Comparison of ENCODE assay signal across 14 cellular contexts in the genomic region with DNA sequence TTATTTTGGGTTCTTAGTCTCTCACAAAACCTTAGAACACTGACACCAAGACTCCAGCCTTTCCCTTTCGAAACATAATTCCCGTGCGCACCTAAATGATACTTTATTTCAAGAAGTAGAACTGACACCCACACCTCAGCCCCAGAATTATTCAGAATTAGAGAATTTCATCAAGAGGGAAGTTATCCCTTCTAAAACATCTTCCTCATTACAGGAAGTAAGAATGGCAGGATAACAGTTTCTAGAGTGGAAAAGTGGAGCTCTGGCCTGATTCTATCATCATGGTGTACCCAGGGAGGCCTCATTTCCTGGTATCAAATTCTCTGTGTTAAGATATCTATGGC. TPM values are rescaled to one million over a fixed set of nuclear protein-coding genes. Genes with fewer than 3 reads are reported as not detected.
A peak's percentile ranks its signal among the peaks of the same experiment; 100 is the strongest.
DNase-seq lines count a peak whose midpoint lies in the region; ATAC-seq, FAIRE-seq and TF ChIP-seq lines count a peak whose summit lies in the region.
"Had no signal": no experiment of that assay in that cellular context is flagged by ENCODE, and none has a peak within 500 bp of the region (broad histone marks: within the 10 kb centered on the region; RNA-seq: fewer than 3 reads in every experiment).

No MANE protein-coding gene starts in this region.

- H4K20me1 ChIP-seq in H1 (replicated peaks in 1 of 2; ENCODE audit: control insufficient read depth in 1 of 2, insufficient read depth in 2 of 2, low read length in 2 of 2): peaks cover 0 to 3% of the 10 kb centered on the region in 2 experiments

- peaks cover 20 to 32% (median 22%) of the 10 kb centered on the region in 4 experiments for H3K4me1 ChIP-seq in H1 (replicated peaks in 1 of 4; ENCODE audit: control insufficient read depth in 3 of 4, insufficient read depth in 4 of 4, low read length in 3 of 4)
- peaks cover 22 to 28% (median 23%) of the 10 kb centered on the region in 3 donors for H3K4me1 ChIP-seq in skeletal muscle tissue (ENCODE audit: control insufficient read depth in 3 of 3, insufficient read depth in 3 of 3, low read length in 3 of 3)
- peaks cover 6% of the 10 kb centered on the region for H3K4me1 ChIP-seq in A673 (ENCODE audit: insufficient read depth, low read length, poor library complexity, severe bottlenecking)

- ATAC-seq in GM21528 (IDR thresholded peaks at IDR 0.05; ENCODE audit: low FRiP score, unreplicated experiment): no peak

- H2AFZ ChIP-seq in H1 (ENCODE audit: low read length): no peak overlapping the region

- no peak overlapping the region for H4K91ac ChIP-seq in H1 (replicated peaks; ENCODE audit: insufficient read length, low read length)

- no peak overlapping the region for H2BK5ac ChIP-seq in H1 (ENCODE audit: low read depth, low read length)

- no peaks in the 10 kb centered on the region for H3K79me1 ChIP-seq in H1 (ENCODE audit: low read depth, low read length)

- TF ChIP-seq CTCF in H1 (IDR thresholded peaks at IDR 0.05; ENCODE audit: control extremely low read depth in 1 of 3, insufficient read depth in 1 of 3, low read depth in 1 of 3, low read length in 3 of 3): no peak
- no peak for TF ChIP-seq CTCF in A673 (conservative IDR thresholded peaks at IDR 0.05; ENCODE audit: low read depth, low read length)

- WGBS in H1 (ENCODE audit: extremely low coverage in 1 of 2, insufficient coverage in 1 of 2, insufficient read length in 1 of 2, insufficient replicate concordance in 2 of 2, low coverage in 1 of 2, low lambda C conversion rate in 2 of 2, missing lambda C conversion rate in 1 of 2), 2 experiments: 91% methylated on average over 3 of the region's 3 CpGs; no CpG with 5 or more reads in 1 of the 2 experiments

- no peak for TF ChIP-seq EP300 in H1 (IDR thresholded peaks at IDR 0.05; ENCODE audit: borderline replicate concordance in 1 of 2, low read depth in 2 of 2, low read length in 2 of 2)

- POLR2A ChIA-PET in H1 (lab: Charles Lee; ENCODE audit: partially characterized antibody): interaction anchor here (1.2 to 1.8 kb wide), 2 partner anchors 10 to 70 kb away, joined by 3 to 4 read pairs; no protein-coding TSS in a partner anchor
- POLR2A ChIA-PET in A673 (lab: Charles Lee; ENCODE audit: low non-redundant PET): no interaction called here

- BruUV-seq in A673 (replicated peaks; lab: Mats Ljungman, UMichigan): no TSS peak

- no peaks in the 10 kb centered on the region for H3K9me3 ChIP-seq in H1 (ENCODE audit: insufficient read depth in 2 of 2, low read depth in 1 of 2, low read length in 1 of 2)
- H3K9me3 ChIP-seq in skeletal muscle tissue (ENCODE audit: control insufficient read depth in 3 of 3, low read length in 3 of 3): no peaks in the 10 kb centered on the region
- H3K9me3 ChIP-seq in A673 (ENCODE audit: low read depth, low read length, poor library complexity, severe bottlenecking): no peaks in the 10 kb centered on the region
- H3K9me3 ChIP-seq: vagina had no signal

- no peak overlapping the region for H2BK15ac ChIP-seq in H1 (ENCODE audit: low read length)

- H3K4me2 ChIP-seq in H1 (ENCODE audit: insufficient read depth in 1 of 2, low read depth in 2 of 2, low read length in 2 of 2): no peak overlapping the region; a peak in 1 of 4 replicates

- H2BK20ac ChIP-seq in H1 (ENCODE audit: low read length): no peak overlapping the region

- H3K4me1 Mint-ChIP-seq in activated naive CD4-positive, alpha-beta T cell treated with anti-CD3 and anti-CD28 coated beads, Interleukin-2, amount 50 U/mL, for 24 hours: peaks cover 25% of the 10 kb centered on the region
- peaks cover 23% of the 10 kb centered on the region for H3K4me1 Mint-ChIP-seq in activated naive CD4-positive, alpha-beta T cell treated with anti-CD3 and anti-CD28 coated beads, Interleukin-2, amount 10 ng/mL, durations not matched to agents 7 days and 5 days

- peaks cover 10% of the 10 kb centered on the region; the same call in 1 of the 2 replicates for H3K23me2 ChIP-seq in H1 (ENCODE audit: low read depth, low read length)

- H3K27me3 ChIP-seq in H1 (replicated peaks in 1 of 4; ENCODE audit: control insufficient read depth in 3 of 4, extremely low read depth in 1 of 4, insufficient read depth in 3 of 4, low read length in 3 of 4) (peaks cover 0 to 7% (median 0%) of the 10 kb centered on the region in 4 experiments; a peak in 3 of 7 replicates), skeletal muscle tissue (ENCODE audit: control insufficient read depth in 3 of 3, insufficient read depth in 3 of 3, low read length in 3 of 3) (peaks cover 0 to 6% (median 0%) of the 10 kb centered on the region in 3 donors), A673 (replicated peaks; ENCODE audit: insufficient read depth, low read depth, low read length, poor library complexity) (peaks cover 15% of the 10 kb centered on the region)
- H3K27me3 ChIP-seq: vagina had no signal

- CTCF ChIA-PET in activated naive CD4-positive, alpha-beta T cell treated with anti-CD3 and anti-CD28 coated beads, Interleukin-2, amount 10 ng/mL, durations not matched to agents 7 days and 5 days (lab: Charles Lee): interaction anchor here (1.2 kb wide), 1 partner anchor 13 kb away, joined by 3 read pairs; no protein-coding TSS in a partner anchor
- CTCF ChIA-PET in H1 (lab: Charles Lee; ENCODE audit: partially characterized antibody): interaction anchor here (0.7 to 3.9 kb wide), 6 partner anchors 9 to 83 kb away, joined by 3 to 45 read pairs (median 6); no protein-coding TSS in a partner anchor
- CTCF ChIA-PET in A673 (lab: Charles Lee): no interaction called here

- no peak overlapping the region for H2BK120ac ChIP-seq in H1 (replicated peaks; ENCODE audit: low read depth, low read length)

- in situ Hi-C loops in KBM-7 (cut with MboI; ENCODE audit: low pct_unique_long_range_greater_than_20kb, low sequenced_read_pairs): no loop called here

- H3K27ac ChIP-seq in H1 (ENCODE audit: low read depth, low read length): no peak overlapping the region
- peak overlapping the region; percentile 85 for H3K27ac ChIP-seq in skeletal muscle tissue (ENCODE audit: low read depth, low read length)
- no peak overlapping the region for H3K27ac ChIP-seq in A673 (ENCODE audit: low read depth, low read length, poor library complexity, severe bottlenecking)

- H3K4me3 ChIP-seq in H1 (ENCODE audit: extremely low read depth in 1 of 4, insufficient read depth in 2 of 4, low read depth in 3 of 4, low read length in 4 of 4) (no peak overlapping the region), skeletal muscle tissue (ENCODE audit: low read length in 3 of 3) (peak overlapping the region in 1 of 3 donors; percentile 90), A673 (ENCODE audit: low read depth, low read length, poor library complexity, severe bottlenecking) (no peak overlapping the region)

- H3K4me3 Mint-ChIP-seq in activated naive CD4-positive, alpha-beta T cell treated with anti-CD3 and anti-CD28 coated beads, Interleukin-2, amount 50 U/mL, for 24 hours: peak overlapping the region; percentile 40
- no peak overlapping the region for H3K4me3 Mint-ChIP-seq in activated naive CD4-positive, alpha-beta T cell treated with anti-CD3 and anti-CD28 coated beads, Interleukin-2, amount 10 ng/mL, durations not matched to agents 7 days and 5 days

- H4K8ac ChIP-seq in H1 (ENCODE audit: extremely low read depth, insufficient read depth, low read length): no peak overlapping the region

- no peak for FAIRE-seq in H1 (lab: Jason Lieb, UNC)

- H3K9ac ChIP-seq in H1 (replicated peaks in 1 of 4; ENCODE audit: extremely low read depth in 1 of 4, low read depth in 3 of 4, low read length in 3 of 4): no peak overlapping the region
- H3K9ac ChIP-seq in skeletal muscle tissue (ENCODE audit: low read depth in 1 of 3, low read length in 3 of 3): no peak overlapping the region

- peaks cover 3% of the 10 kb centered on the region for H3K36me3 Mint-ChIP-seq in activated naive CD4-positive, alpha-beta T cell treated with anti-CD3 and anti-CD28 coated beads, Interleukin-2, amount 50 U/mL, for 24 hours
- peaks cover 3% of the 10 kb centered on the region for H3K36me3 Mint-ChIP-seq in activated naive CD4-positive, alpha-beta T cell treated with anti-CD3 and anti-CD28 coated beads, Interleukin-2, amount 10 ng/mL, durations not matched to agents 7 days and 5 days

- H2AK5ac ChIP-seq in H1 (ENCODE audit: low read depth, low read length): no peak overlapping the region

- intact Hi-C loops in A673 (cut with micrococcal nuclease; ENCODE audit: unreplicated experiment): loop anchor here (5.0 kb wide), 1 partner anchor 73 kb away; no protein-coding TSS in a partner anchor

- H3K4ac ChIP-seq in H1 (replicated peaks; ENCODE audit: insufficient read length, low read depth, low read length): no peak overlapping the region

- H3K9me3 Mint-ChIP-seq in activated naive CD4-positive, alpha-beta T cell treated with anti-CD3 and anti-CD28 coated beads, Interleukin-2, amount 50 U/mL, for 24 hours: no peaks in the 10 kb centered on the region
- no peaks in the 10 kb centered on the region for H3K9me3 Mint-ChIP-seq in activated naive CD4-positive, alpha-beta T cell treated with anti-CD3 and anti-CD28 coated beads, Interleukin-2, amount 10 ng/mL, durations not matched to agents 7 days and 5 days

- H3K27me3 Mint-ChIP-seq in activated naive CD4-positive, alpha-beta T cell treated with anti-CD3 and anti-CD28 coated beads, Interleukin-2, amount 50 U/mL, for 24 hours: no peaks in the 10 kb centered on the region
- peaks cover 32% of the 10 kb centered on the region for H3K27me3 Mint-ChIP-seq in activated naive CD4-positive, alpha-beta T cell treated with anti-CD3 and anti-CD28 coated beads, Interleukin-2, amount 10 ng/mL, durations not matched to agents 7 days and 5 days

- H2BK12ac ChIP-seq in H1 (ENCODE audit: low read depth, low read length): peak overlapping the region; percentile 51; the same call in 1 of the 2 replicates

- no peak for TF ChIP-seq POLR2A in H1 (IDR thresholded peaks at IDR 0.05; ENCODE audit: control extremely low read depth in 1 of 2, low read depth in 2 of 2, low read length in 2 of 2)

- H3K79me2 ChIP-seq in H1 (ENCODE audit: control insufficient read depth in 1 of 2, insufficient read depth in 2 of 2, low read length in 2 of 2): no peaks in the 10 kb centered on the region

- no peak overlapping the region for H3K56ac ChIP-seq in H1 (replicated peaks; ENCODE audit: insufficient read length, low read depth, low read length)

- no peak overlapping the region for H3K23ac ChIP-seq in H1 (ENCODE audit: insufficient read length)

- TF ChIP-seq RAD21 in H1 (IDR thresholded peaks at IDR 0.05 in 1 of 2, conservative IDR thresholded peaks at IDR 0.05 in 1 of 2; ENCODE audit: low read depth in 2 of 2, low read length in 2 of 2): no peak

- H3K18ac ChIP-seq in H1 (ENCODE audit: extremely low read depth, low read length): no peak overlapping the region

- no peak overlapping the region for H4K5ac ChIP-seq in H1 (ENCODE audit: insufficient read length, low read depth, low read length)

- no peaks in the 10 kb centered on the region for H3K36me3 ChIP-seq in H1 (ENCODE audit: control insufficient read depth in 2 of 4, insufficient read depth in 4 of 4, low read length in 3 of 4)
- H3K36me3 ChIP-seq in skeletal muscle tissue (ENCODE audit: control insufficient read depth in 3 of 3, insufficient read depth in 3 of 3, low read length in 3 of 3): peaks cover 10 to 15% (median 11%) of the 10 kb centered on the region in 3 donors
- H3K36me3 ChIP-seq in A673 (ENCODE audit: insufficient read depth, low read length, poor library complexity, severe bottlenecking): no peaks in the 10 kb centered on the region
- H3K36me3 ChIP-seq: vagina had no signal

- no peak for DNase-seq in activated naive CD4-positive, alpha-beta T cell treated with anti-CD3 and anti-CD28 coated beads, Interleukin-2, amount 10 ng/mL, durations not matched to agents 7 days and 5 days
- peak; percentile 15 for DNase-seq in MV-4-11 (lab: John Stamatoyannopoulos, UW)
- DNase-seq in H1 (ENCODE audit: low read depth in 1 of 2, low spot score in 2 of 2): no peak
- DNase-seq in A673 (ENCODE audit: low spot score): no peak
- DNase-seq in KBM-7: no peak
- DNase-seq: NCI-H2029 treated with DMSO at 0.1 percent for 48 hours; retina; stimulated activated CD4-positive, alpha-beta T cell treated with anti-CD3 and anti-CD28 coated beads, Interleukin-2, amount 100 ng/mL, for 48 hours had no signal

- H3K14ac ChIP-seq in H1 (ENCODE audit: insufficient read length): no peak overlapping the region

- peak overlapping the region; percentile 72 for H3K27ac Mint-ChIP-seq in activated naive CD4-positive, alpha-beta T cell treated with anti-CD3 and anti-CD28 coated beads, Interleukin-2, amount 50 U/mL, for 24 hours
- no peak overlapping the region for H3K27ac Mint-ChIP-seq in activated naive CD4-positive, alpha-beta T cell treated with anti-CD3 and anti-CD28 coated beads, Interleukin-2, amount 10 ng/mL, durations not matched to agents 7 days and 5 days

RNA-seq across cellular contexts. Expression of gene SRXN1, which starts 1.4 kb away (rescaled TPM):
- 15.8 and 16.7 TPM in 2 replicates for total RNA-seq in H1 (2021; fragmentation: NEBNext Ultra II Directional; extraction: Animal tissue kit (Norgen Biotek cat#: 25700))
- 12.2 and 12.7 TPM in 2 replicates for polyA plus RNA-seq in H1 (2011; rRNA removed)
- 15.8 TPM for polyA plus RNA-seq in H1 (2011; cell fraction: cytosol; rRNA removed)
- 7.5 TPM for polyA plus RNA-seq in H1 (2011; cell fraction: nucleus; rRNA removed)
- 15.0 to 16.5 TPM (median 15.5 TPM) in 4 replicates for polyA plus RNA-seq in H1 (2012, experiment 1 of 2)
- 5.7 TPM for polyA plus RNA-seq in H1 (2012, experiment 2 of 2)
- polyA plus RNA-seq in H1 (2013, experiment 1 of 2): 13.5 TPM
- polyA plus RNA-seq in H1 (2013, experiment 2 of 2): 13.9 TPM
- 14.4 and 15.9 TPM in 2 replicates for polyA minus RNA-seq in H1 (2011; rRNA and poly(A)+ RNA removed)
- polyA minus RNA-seq in H1 (2011; cell fraction: cytosol; rRNA and poly(A)+ RNA removed): 5.9 TPM
- polyA minus RNA-seq in H1 (2011; cell fraction: nucleus; rRNA and poly(A)+ RNA removed): 7.6 TPM
- total RNA-seq in skeletal muscle tissue: 11.0 TPM
- total RNA-seq in A673 (2021): 11.5 and 11.9 TPM in 2 replicates

RNA-seq across cellular contexts. Expression of gene SCRT2, which starts 21.2 kb away (rescaled TPM):
- total RNA-seq in H1 (2021; fragmentation: NEBNext Ultra II Directional; extraction: Animal tissue kit (Norgen Biotek cat#: 25700)): 0.27 and 0.34 TPM in 2 replicates
- 0.12 and 0.14 TPM in 2 replicates for polyA plus RNA-seq in H1 (2011; rRNA removed)
- 0.05 TPM for polyA plus RNA-seq in H1 (2011; cell fraction: cytosol; rRNA removed)
- polyA plus RNA-seq in H1 (2011; cell fraction: nucleus; rRNA removed): 0.57 TPM
- polyA plus RNA-seq in H1 (2012, experiment 1 of 2): 0.21 to 0.36 TPM (median 0.32 TPM) in 4 replicates
- polyA plus RNA-seq in H1 (2012, experiment 2 of 2): 0.25 TPM
- polyA plus RNA-seq in H1 (2013, experiment 1 of 2): 0.59 TPM
- 0.55 TPM for polyA plus RNA-seq in H1 (2013, experiment 2 of 2)
- 0.05 and 0.06 TPM in 2 replicates for polyA minus RNA-seq in H1 (2011; rRNA and poly(A)+ RNA removed)
- 0.44 TPM for polyA minus RNA-seq in H1 (2011; cell fraction: cytosol; rRNA and poly(A)+ RNA removed)
- polyA minus RNA-seq in H1 (2011; cell fraction: nucleus; rRNA and poly(A)+ RNA removed): 0.30 TPM
- total RNA-seq in skeletal muscle tissue (not detected), A673 (2021) (0.50 and 0.69 TPM in 2 replicates)
- total RNA-seq: dermis microvascular lymphatic vessel endothelial cell, mesenteric fat pad, vagina had no signal

RNA-seq across cellular contexts. Expression of gene TCF15, which starts 44.3 kb away (rescaled TPM):
- 6.9 and 7.3 TPM in 2 replicates for total RNA-seq in H1 (2021; fragmentation: NEBNext Ultra II Directional; extraction: Animal tissue kit (Norgen Biotek cat#: 25700))
- 3.7 and 4.4 TPM in 2 replicates for polyA plus RNA-seq in H1 (2011; rRNA removed)
- polyA plus RNA-seq in H1 (2011; cell fraction: cytosol; rRNA removed): 4.0 TPM
- polyA plus RNA-seq in H1 (2011; cell fraction: nucleus; rRNA removed): 2.3 TPM
- 3.3 to 7.0 TPM (median 5.5 TPM) in 4 replicates for polyA plus RNA-seq in H1 (2012, experiment 1 of 2)
- 1.3 TPM for polyA plus RNA-seq in H1 (2012, experiment 2 of 2)
- polyA plus RNA-seq in H1 (2013, experiment 1 of 2): 5.6 TPM
- polyA plus RNA-seq in H1 (2013, experiment 2 of 2): 5.4 TPM
- polyA minus RNA-seq in H1 (2011; rRNA and poly(A)+ RNA removed): 0.15 and 0.38 TPM in 2 replicates
- polyA minus RNA-seq in H1 (2011; cell fraction: cytosol; rRNA and poly(A)+ RNA removed): 4.1 TPM
- polyA minus RNA-seq in H1 (2011; cell fraction: nucleus; rRNA and poly(A)+ RNA removed): 2.9 TPM
- 2.1 TPM for total RNA-seq in skeletal muscle tissue
- 0.20 and 0.24 TPM in 2 replicates for total RNA-seq in A673 (2021)
- total RNA-seq: vagina had no signal
